ENCODE assay signal across 1 cellular context in the genomic region with DNA sequence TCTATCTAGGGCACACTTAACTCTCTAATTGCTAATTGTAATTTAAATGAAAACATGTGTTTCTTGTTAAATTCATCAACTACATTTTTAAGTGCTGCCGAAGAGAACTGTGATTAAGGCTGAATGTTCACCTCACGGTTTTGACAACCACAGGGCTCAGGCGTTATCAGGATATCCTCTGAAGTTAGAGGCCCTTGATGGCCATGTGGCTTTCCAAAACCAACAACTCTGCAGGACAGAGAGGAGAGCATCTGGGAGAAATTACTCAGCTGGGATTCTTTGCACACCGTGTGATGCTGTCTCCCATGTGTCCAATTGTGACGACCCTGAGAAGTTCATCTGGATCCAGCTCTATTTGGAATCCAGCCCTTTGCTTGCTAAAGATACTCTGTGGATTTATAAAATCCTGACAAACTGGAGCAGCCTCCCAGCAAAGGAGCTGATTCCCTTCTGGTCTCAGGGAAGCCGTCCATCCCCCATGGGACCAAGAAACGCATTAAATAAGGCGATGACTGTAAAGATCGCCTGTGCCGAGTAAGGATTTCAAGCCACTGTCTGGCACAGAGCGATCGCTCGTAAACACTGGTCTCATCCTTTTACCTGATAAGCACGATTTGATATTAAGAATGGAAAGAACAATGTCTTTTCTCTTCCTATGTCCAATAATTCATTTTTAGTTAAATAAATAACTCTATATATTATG.
A peak's percentile ranks its signal among the peaks of the same experiment; 100 is the strongest.
TF ChIP-seq lines count a peak whose summit lies in the region.

No MANE protein-coding gene starts in this region.

TF ChIP-seq in SK-N-SH, 30 proteins besides CTCF, POLR2A, EP300 and RAD21 (continued from another document):
- TF ChIP-seq POLR2AphosphoS5 (IDR thresholded peaks at IDR 0.05; ENCODE audit: low read depth, low read length), result no peak
- TF ChIP-seq GATA2 (CRISPR knock-in tag; IDR thresholded peaks at IDR 0.05), result peak; percentile 65
- TF ChIP-seq RCOR1 (IDR thresholded peaks at IDR 0.05; ENCODE audit: low read length), result peak; percentile 76
- TF ChIP-seq, protein P1, sequence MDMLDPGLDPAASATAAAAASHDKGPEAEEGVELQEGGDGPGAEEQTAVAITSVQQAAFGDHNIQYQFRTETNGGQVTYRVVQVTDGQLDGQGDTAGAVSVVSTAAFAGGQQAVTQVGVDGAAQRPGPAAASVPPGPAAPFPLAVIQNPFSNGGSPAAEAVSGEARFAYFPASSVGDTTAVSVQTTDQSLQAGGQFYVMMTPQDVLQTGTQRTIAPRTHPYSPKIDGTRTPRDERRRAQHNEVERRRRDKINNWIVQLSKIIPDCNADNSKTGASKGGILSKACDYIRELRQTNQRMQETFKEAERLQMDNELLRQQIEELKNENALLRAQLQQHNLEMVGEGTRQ (IDR thresholded peaks at IDR 0.05; ENCODE audit: borderline replicate concordance, low read depth, low read length), result no peak
- TF ChIP-seq EZH2phosphoT487 (IDR thresholded peaks at IDR 0.05; ENCODE audit: borderline replicate concordance, low read depth), result no peak
- 0 out of 2 replicates have a peak, but pooled peaks have one; percentile 34 for TF ChIP-seq TCF12 (IDR thresholded peaks at IDR 0.05)
- TF ChIP-seq MEF2A (IDR thresholded peaks at IDR 0.05; ENCODE audit: borderline replicate concordance, low read depth), result no peak
